9 cellular contexts compared by ENCODE assay signal in the genomic region with DNA sequence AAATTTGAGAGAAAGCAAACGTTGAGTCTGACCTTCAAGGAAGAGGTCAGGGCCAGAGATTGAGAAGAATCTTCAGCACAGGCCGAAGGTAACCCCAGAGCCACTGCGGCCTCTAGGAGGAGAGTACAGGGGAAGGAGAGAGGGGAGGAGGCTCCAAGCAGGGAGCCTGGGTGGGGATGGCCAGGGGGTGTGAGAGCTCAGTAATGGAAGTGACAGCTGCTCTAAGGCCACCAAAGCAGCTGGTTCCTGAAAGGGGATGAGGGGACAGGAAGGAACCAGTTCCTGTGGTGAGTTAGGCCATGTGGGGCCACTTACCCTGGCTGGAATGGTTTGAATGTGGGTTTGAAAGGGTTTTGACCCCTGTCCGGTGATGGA. TPM values are rescaled to one million over a fixed set of nuclear protein-coding genes. Genes with fewer than 3 reads are reported as not detected.
A peak's percentile ranks its signal among the peaks of the same experiment; 100 is the strongest.
DNase-seq lines count a peak whose midpoint lies in the region; ATAC-seq and TF ChIP-seq lines count a peak whose summit lies in the region.
"Had no signal": no experiment of that assay in that cellular context is flagged by ENCODE, and none has a peak within 500 bp of the region (broad histone marks: within the 10 kb centered on the region; RNA-seq: fewer than 3 reads in every experiment).

No MANE protein-coding gene starts in this region.

- DNase-seq in HL-60 (ENCODE audit: low read depth in 1 of 2, low spot score in 1 of 2) = peak in 1 of 2 experiments; percentile 41
- DNase-seq in chondrocyte (ENCODE audit: low spot score) = no peak
- DNase-seq in NCI-H2081 (lab: John Stamatoyannopoulos, UW) = no peak
- no peak for DNase-seq in activated CD4-positive, CD25-positive, alpha-beta regulatory T cell (lab: John Stamatoyannopoulos, UW)
- no peak for DNase-seq in NCI-H1105 (lab: John Stamatoyannopoulos, UW)
- DNase-seq: NK-92 treated with Interleukin-12 subunit alpha and Interleukin-12 subunit beta, amount 100 ng/mL, for 24 hours had no signal

- peaks cover 9% of the 10 kb centered on the region for H3K36me3 Mint-ChIP-seq in chondrocyte (ENCODE audit: low read depth)

- peak overlapping the region; percentile 60 for H3K27ac Mint-ChIP-seq in chondrocyte (ENCODE audit: unreplicated experiment)

- no peaks in the 10 kb centered on the region for H3K9me3 Mint-ChIP-seq in chondrocyte (ENCODE audit: low read depth)

- H3K4me3 Mint-ChIP-seq in chondrocyte (ENCODE audit: unreplicated experiment) = no peak overlapping the region

- TF ChIP-seq CTCF in 22Rv1 (IDR thresholded peaks at IDR 0.05) = no peak
- TF ChIP-seq CTCF in HL-60 (IDR thresholded peaks at IDR 0.05; ENCODE audit: insufficient read depth, low read length) = no peak
- no peak for TF ChIP-seq CTCF in chondrocyte (IDR thresholded peaks at IDR 0.05)

- peaks cover 2% of the 10 kb centered on the region for H3K4me1 Mint-ChIP-seq in chondrocyte (ENCODE audit: low read depth)

- H3K27me3 ChIP-seq in HL-60 (ENCODE audit: insufficient read depth, poor library complexity, severe bottlenecking) = no peaks in the 10 kb centered on the region

- H3K27ac ChIP-seq in 22Rv1 (peak overlapping the region; percentile 10; the same call in 1 of the 2 replicates), HL-60 (replicated peaks) (peak overlapping the region; percentile 0)

- peak; percentile 30 for ATAC-seq in GM18511 (IDR thresholded peaks at IDR 0.05; ENCODE audit: unreplicated experiment)
- no peak for ATAC-seq in HG03520 (IDR thresholded peaks at IDR 0.05; ENCODE audit: unreplicated experiment)

- H3K4me3 ChIP-seq in HL-60 (replicated peaks; ENCODE audit: insufficient read depth, low read length) = no peak overlapping the region

- H3K27me3 Mint-ChIP-seq in chondrocyte (ENCODE audit: low read depth) = no peaks in the 10 kb centered on the region

RNA-seq across cellular contexts. Expression of a gene that starts 46.1 kb away (rescaled TPM):
- 28.6 to 32.8 TPM (median 28.9 TPM) in 3 replicates for total RNA-seq in chondrocyte
